ENCODE assay signal across 16 cellular contexts in genomic region chr5:180396931-180397330, GRCh38. TPM values are rescaled to one million over a fixed set of nuclear protein-coding genes. Genes with fewer than 3 reads are reported as not detected.
DNase-seq lines count a peak whose midpoint lies in the region; ATAC-seq, FAIRE-seq and TF ChIP-seq lines count a peak whose summit lies in the region.
"Had no signal": no experiment of that assay in that cellular context is flagged by ENCODE, and none has a peak within 500 bp of the region (broad histone marks: within the 10 kb centered on the region; RNA-seq: fewer than 3 reads in every experiment).

No MANE protein-coding gene starts in this region.

- H3K4me2 ChIP-seq in H1 (ENCODE audit: insufficient read depth in 1 of 2, low read depth in 2 of 2, low read length in 2 of 2): no peak overlapping the region

- POLR2A ChIA-PET in GM10248 (lab: Yijun Ruan, JAX) (interaction anchor here (0.6 kb wide), 1 partner anchor 24 kb away, joined by 5 read pairs; no protein-coding TSS in a partner anchor), H1 (lab: Charles Lee; ENCODE audit: partially characterized antibody) (no interaction called here)

- CTCF ChIA-PET in GM10248 (lab: Yijun Ruan, JAX) (interaction anchor here (1.2 to 1.5 kb wide), 2 partner anchors 14 to 45 kb away, joined by 3 read pairs; no protein-coding TSS in a partner anchor), H1 (lab: Charles Lee; ENCODE audit: partially characterized antibody) (interaction anchor here (0.9 to 1.9 kb wide), 2 partner anchors 81 to 103 kb away, joined by 3 to 8 read pairs; no protein-coding TSS in a partner anchor)

- no peak overlapping the region for H4K91ac ChIP-seq in H1 (replicated peaks; ENCODE audit: insufficient read length, low read length)

- TF ChIP-seq POLR2A in H1 (IDR thresholded peaks at IDR 0.05; ENCODE audit: control extremely low read depth in 1 of 2, low read depth in 2 of 2, low read length in 2 of 2) (no peak), thyroid gland (IDR thresholded peaks at IDR 0.05) (no peak)

- DNase-seq in GM10248 (ENCODE audit: extremely low spot score) (peak; percentile 2), H1 (ENCODE audit: low read depth in 1 of 2, low spot score in 2 of 2) (no peak), thyroid gland (peak; percentile 28 to 46), NCI-H1930 (lab: John Stamatoyannopoulos, UW) (no peak), NCI-H2171 (lab: John Stamatoyannopoulos, UW) (no peak)
- no peak for DNase-seq in activated T-cell treated with anti-CD3 and anti-CD28 coated beads, Interleukin-2, amount 50 U/mL, for 72 hours
- DNase-seq: ACHN; BE2C; CD4-positive, alpha-beta memory T cell; DMS79; GOT3; Kasumi-1; NCI-H187; NCI-H774; T-cell had no signal

- no peak for FAIRE-seq in H1 (lab: Jason Lieb, UNC)

- H2BK15ac ChIP-seq in H1 (ENCODE audit: low read length): no peak overlapping the region

- no peak overlapping the region for H3K56ac ChIP-seq in H1 (replicated peaks; ENCODE audit: insufficient read length, low read depth, low read length)

- H2BK20ac ChIP-seq in H1 (ENCODE audit: low read length): no peak overlapping the region

- H3K18ac ChIP-seq in H1 (ENCODE audit: extremely low read depth, low read length): no peak overlapping the region

- no peak overlapping the region for H4K5ac ChIP-seq in H1 (ENCODE audit: insufficient read length, low read depth, low read length)

- H3K27me3 ChIP-seq in H1 (replicated peaks in 1 of 4; ENCODE audit: control insufficient read depth in 3 of 4, extremely low read depth in 1 of 4, insufficient read depth in 3 of 4, low read length in 3 of 4): no peaks in the 10 kb centered on the region
- H3K27me3 ChIP-seq in thyroid gland: no peaks in the 10 kb centered on the region
- H3K27me3 ChIP-seq: BE2C had no signal

- 87% methylated on average over 12 of the region's 12 CpGs; no CpG with 5 or more reads in 1 of the 2 experiments for WGBS in H1 (ENCODE audit: extremely low coverage in 1 of 2, insufficient coverage in 1 of 2, insufficient read length in 1 of 2, insufficient replicate concordance in 2 of 2, low coverage in 1 of 2, low lambda C conversion rate in 2 of 2, missing lambda C conversion rate in 1 of 2), 2 experiments
- WGBS in thyroid gland, 2 donors: 35 to 43% methylated on average over 12 of the region's 12 CpGs

- no peak for TF ChIP-seq CTCF in GM10248 (IDR thresholded peaks at IDR 0.05; ENCODE audit: control extremely low read depth, extremely low read depth, low read depth, missing control alignments)
- no peak for TF ChIP-seq CTCF in H1 (IDR thresholded peaks at IDR 0.05; ENCODE audit: control extremely low read depth in 1 of 3, insufficient read depth in 1 of 3, low read depth in 1 of 3, low read length in 3 of 3)
- no peak for TF ChIP-seq CTCF in thyroid gland (IDR thresholded peaks at IDR 0.05)

- H2AK5ac ChIP-seq in H1 (ENCODE audit: low read depth, low read length): no peak overlapping the region

- H3K23ac ChIP-seq in H1 (ENCODE audit: insufficient read length): no peak overlapping the region

- H2BK12ac ChIP-seq in H1 (ENCODE audit: low read depth, low read length): no peak overlapping the region

- no peaks in the 10 kb centered on the region for H3K23me2 ChIP-seq in H1 (ENCODE audit: low read depth, low read length)

- H3K9me3 Mint-ChIP-seq in activated T-cell treated with anti-CD3 and anti-CD28 coated beads, Interleukin-2, amount 50 U/mL, for 72 hours: no peaks in the 10 kb centered on the region
- H3K9me3 Mint-ChIP-seq: T-cell had no signal

- H2AFZ ChIP-seq in H1 (ENCODE audit: low read length): 0 out of 2 replicates have a peak overlapping the region, but pooled peaks have one; percentile 59

- H3K27ac Mint-ChIP-seq in activated T-cell treated with anti-CD3 and anti-CD28 coated beads, Interleukin-2, amount 50 U/mL, for 72 hours: no peak overlapping the region
- H3K27ac Mint-ChIP-seq: CD4-positive, alpha-beta memory T cell; T-cell had no signal

- TF ChIP-seq RAD21 in Ishikawa (IDR thresholded peaks at IDR 0.05; ENCODE audit: low read depth) (no peak), H1 (IDR thresholded peaks at IDR 0.05 in 1 of 2, conservative IDR thresholded peaks at IDR 0.05 in 1 of 2; ENCODE audit: low read depth in 2 of 2, low read length in 2 of 2) (no peak)

- H3K36me3 Mint-ChIP-seq in activated T-cell treated with anti-CD3 and anti-CD28 coated beads, Interleukin-2, amount 50 U/mL, for 72 hours (ENCODE audit: insufficient read depth in 2 of 2): no peaks in the 10 kb centered on the region
- H3K36me3 Mint-ChIP-seq: CD4-positive, alpha-beta memory T cell; T-cell had no signal

- H3K9me3 ChIP-seq in H1 (ENCODE audit: insufficient read depth in 2 of 2, low read depth in 1 of 2, low read length in 1 of 2) (no peaks in the 10 kb centered on the region), thyroid gland (no peaks in the 10 kb centered on the region)
- H3K9me3 ChIP-seq: BE2C had no signal

- no peak overlapping the region for H2BK120ac ChIP-seq in H1 (replicated peaks; ENCODE audit: low read depth, low read length)

- no peaks in the 10 kb centered on the region; a peak in 1 of 7 replicates for H3K4me1 ChIP-seq in H1 (replicated peaks in 1 of 4; ENCODE audit: control insufficient read depth in 3 of 4, insufficient read depth in 4 of 4, low read length in 3 of 4)
- H3K4me1 ChIP-seq in thyroid gland: no peaks in the 10 kb centered on the region
- H3K4me1 ChIP-seq: BE2C had no signal

- no peak overlapping the region for H3K4me3 Mint-ChIP-seq in activated T-cell treated with anti-CD3 and anti-CD28 coated beads, Interleukin-2, amount 50 U/mL, for 72 hours
- H3K4me3 Mint-ChIP-seq: CD4-positive, alpha-beta memory T cell; T-cell had no signal

- H3K79me2 ChIP-seq in H1 (ENCODE audit: control insufficient read depth in 1 of 2, insufficient read depth in 2 of 2, low read length in 2 of 2): no peaks in the 10 kb centered on the region

- H3K4me3 ChIP-seq in H1 (ENCODE audit: extremely low read depth in 1 of 4, insufficient read depth in 2 of 4, low read depth in 3 of 4, low read length in 4 of 4): no peak overlapping the region
- H3K4me3 ChIP-seq in thyroid gland (replicated peaks in 1 of 3): no peak overlapping the region

- no peaks in the 10 kb centered on the region for H3K4me1 Mint-ChIP-seq in activated T-cell treated with anti-CD3 and anti-CD28 coated beads, Interleukin-2, amount 50 U/mL, for 72 hours (ENCODE audit: low read depth)
- H3K4me1 Mint-ChIP-seq: CD4-positive, alpha-beta memory T cell; T-cell had no signal

- no peak overlapping the region for H2BK5ac ChIP-seq in H1 (ENCODE audit: low read depth, low read length)

- intact Hi-C loops in thyroid gland (cut with DNase I): no loop called here

- no peaks in the 10 kb centered on the region for H4K20me1 ChIP-seq in H1 (replicated peaks in 1 of 2; ENCODE audit: control insufficient read depth in 1 of 2, insufficient read depth in 2 of 2, low read length in 2 of 2)

- no peak for ATAC-seq in activated T-cell treated with anti-CD3 and anti-CD28 coated beads, Interleukin-2, amount 50 U/mL, for 72 hours (replicated peaks in 1 of 2)
- ATAC-seq: T-cell had no signal

- H3K36me3 ChIP-seq in H1 (ENCODE audit: control insufficient read depth in 2 of 4, insufficient read depth in 4 of 4, low read length in 3 of 4): no peaks in the 10 kb centered on the region
- no peaks in the 10 kb centered on the region for H3K36me3 ChIP-seq in thyroid gland
- H3K36me3 ChIP-seq: BE2C had no signal

- H3K79me1 ChIP-seq in H1 (ENCODE audit: low read depth, low read length): no peaks in the 10 kb centered on the region; the same call in 1 of the 2 replicates

- no peak overlapping the region for H3K9ac ChIP-seq in H1 (replicated peaks in 1 of 4; ENCODE audit: extremely low read depth in 1 of 4, low read depth in 3 of 4, low read length in 3 of 4)

- TF ChIP-seq EP300 in Ishikawa (IDR thresholded peaks at IDR 0.05; ENCODE audit: borderline replicate concordance) (no peak), H1 (IDR thresholded peaks at IDR 0.05; ENCODE audit: borderline replicate concordance in 1 of 2, low read depth in 2 of 2, low read length in 2 of 2) (no peak)

- H4K8ac ChIP-seq in H1 (ENCODE audit: extremely low read depth, insufficient read depth, low read length): no peak overlapping the region

- peaks cover 7% of the 10 kb centered on the region for H3K27me3 Mint-ChIP-seq in activated T-cell treated with anti-CD3 and anti-CD28 coated beads, Interleukin-2, amount 50 U/mL, for 72 hours (ENCODE audit: low read depth)

- no peak overlapping the region for H3K4ac ChIP-seq in H1 (replicated peaks; ENCODE audit: insufficient read length, low read depth, low read length)

- no peak overlapping the region for H3K14ac ChIP-seq in H1 (ENCODE audit: insufficient read length)

- H3K27ac ChIP-seq in H1 (ENCODE audit: low read depth, low read length): no peak overlapping the region
- no peak overlapping the region for H3K27ac ChIP-seq in thyroid gland

TF ChIP-seq in Ishikawa, 13 proteins besides CTCF, POLR2A, EP300 and RAD21:
- TF ChIP-seq YY1 (IDR thresholded peaks at IDR 0.05; ENCODE audit: low read depth): no peak
- peak; percentile 84 for TF ChIP-seq NFIC (IDR thresholded peaks at IDR 0.05)
- TF ChIP-seq TCF12 (IDR thresholded peaks at IDR 0.05; ENCODE audit: low read depth): no peak

TF ChIP-seq in H1, 55 proteins besides CTCF, POLR2A, EP300 and RAD21:
- no peak for TF ChIP-seq PHF8 (conservative IDR thresholded peaks at IDR 0.05; ENCODE audit: low read depth, low read length)

RNA-seq across cellular contexts. Expression of gene GFPT2, which starts 43.8 kb away (rescaled TPM):
- total RNA-seq in H1 (2021; fragmentation: NEBNext Ultra II Directional; extraction: Animal tissue kit (Norgen Biotek cat#: 25700)): 141 and 143 TPM in 2 replicates
- 83.7 and 90.0 TPM in 2 replicates for polyA plus RNA-seq in H1 (2011; rRNA removed)
- polyA plus RNA-seq in H1 (2011; cell fraction: cytosol; rRNA removed): 101 TPM
- 136 TPM for polyA plus RNA-seq in H1 (2011; cell fraction: nucleus; rRNA removed)
- 78.6 to 104 TPM (median 83.3 TPM) in 4 replicates for polyA plus RNA-seq in H1 (2012, experiment 1 of 2)
- polyA plus RNA-seq in H1 (2012, experiment 2 of 2): 47.5 TPM
- polyA plus RNA-seq in H1 (2013, experiment 1 of 2): 73.7 TPM
- polyA plus RNA-seq in H1 (2013, experiment 2 of 2): 66.5 TPM
- polyA minus RNA-seq in H1 (2011; rRNA and poly(A)+ RNA removed): 118 and 127 TPM in 2 replicates
- 56.6 TPM for polyA minus RNA-seq in H1 (2011; cell fraction: cytosol; rRNA and poly(A)+ RNA removed)
- polyA minus RNA-seq in H1 (2011; cell fraction: nucleus; rRNA and poly(A)+ RNA removed): 80.8 TPM
- total RNA-seq in thyroid gland: 10 to 100 TPM in 2 of 4 donors, 1 to 10 TPM in 2; 8.2 to 26.6 (median 11.1) TPM
- under 1 TPM; 0.39 to 0.70 TPM for total RNA-seq in activated T-cell treated with anti-CD3 and anti-CD28 coated beads, Interleukin-2, amount 50 U/mL, for 72 hours

Comparison
In these comparisons a context has a peak if more than half of its experiments do, and no peak if none do; other contexts are left out.
1. DNase-seq: peak in GM10248 (single experiment) and thyroid gland (2 of 2); none in H1 (0 of 2), NCI-H1930 (0 of 2), activated T-cell treated with anti-CD3 and anti-CD28 coated beads, Interleukin-2, amount 50 U/mL, for 72 hours (0 of 2) and NCI-H2171 (single experiment).
2. RNA of gene GFPT2, which starts 43.8 kb away (total RNA-seq): 141 to 143 TPM in H1 and 8.2 to 26.6 TPM in thyroid gland; 0.39 to 0.70 TPM in activated T-cell treated with anti-CD3 and anti-CD28 coated beads, Interleukin-2, amount 50 U/mL, for 72 hours; every median in the first group is over 4 times any median in the second.